Comparison of ENCODE assay signal across 8 cellular contexts in genomic region chr12:48716168-48716492, GRCh38. TPM values are rescaled to one million over a fixed set of nuclear protein-coding genes. Genes with fewer than 3 reads are reported as not detected.
DNase-seq lines count a peak whose midpoint lies in the region; ATAC-seq and TF ChIP-seq lines count a peak whose summit lies in the region.

No MANE protein-coding gene starts in this region.

- ATAC-seq in heart right ventricle (peak in 1 of 8 donors; percentile 73), GM18861 (IDR thresholded peaks at IDR 0.05; ENCODE audit: unreplicated experiment) (no peak), HG02571 (IDR thresholded peaks at IDR 0.05; ENCODE audit: unreplicated experiment) (no peak)

- TF ChIP-seq CTCF in VCaP (conservative IDR thresholded peaks at IDR 0.05) = no peak
- no peak for TF ChIP-seq CTCF in heart right ventricle (IDR thresholded peaks at IDR 0.05)

- DNase-seq in H7 (no peak), heart right ventricle (peak in 1 of 2 donors; percentile 9), NCI-H1694 treated with DMSO at 0.1 percent for 48 hours (lab: John Stamatoyannopoulos, UW) (no peak), DMS153 (lab: John Stamatoyannopoulos, UW) (no peak)

- H3K27me3 ChIP-seq in H7 (ENCODE audit: control insufficient read depth, insufficient read depth, low read length) = no peaks in the 10 kb centered on the region
- no peaks in the 10 kb centered on the region for H3K27me3 ChIP-seq in heart right ventricle

- peaks cover 10 to 42% (median 30%) of the 10 kb centered on the region in 9 donors for H3K4me1 ChIP-seq in heart right ventricle

- peak overlapping the region; percentile 96 for H3K27ac ChIP-seq in VCaP
- peak overlapping the region; percentile 68 to 97 (median 91) for H3K27ac ChIP-seq in heart right ventricle
- peak overlapping the region; percentile 79 to 99 (median 91) for H3K27ac ChIP-seq in skin epidermis

- 0 to 1% methylated on average over 17 of the region's 17 CpGs for WGBS in heart right ventricle, 2 donors

- peaks cover 6% of the 10 kb centered on the region for H3K36me3 ChIP-seq in H7 (replicated peaks; ENCODE audit: control insufficient read depth, insufficient read depth, low read length)
- H3K36me3 ChIP-seq in heart right ventricle = peaks cover 0 to 40% (median 5%) of the 10 kb centered on the region in 9 donors

- H3K4me3 ChIP-seq in H7 (ENCODE audit: insufficient read depth, low read depth, low read length) (peak overlapping the region; percentile 98), heart right ventricle (peak overlapping the region; percentile 50 to 86 (median 74)), skin epidermis (peak overlapping the region; percentile 44 to 89 (median 79))

- intact Hi-C loops in heart right ventricle (cut with DNase I) = loop anchor here in 1 of 10 donors (1.0 kb wide), 1 partner anchor 34 kb away; the partner anchor contains the start of gene KANSL2

- peaks cover 0 to 14% (median 7%) of the 10 kb centered on the region in 11 donors for H3K9me3 ChIP-seq in heart right ventricle

RNA-seq across cellular contexts. Expression of gene CCNT1, which starts 0.4 kb away (rescaled TPM):
- total RNA-seq in H7 (2014; rRNA removed; shearing (Covaris generic)) = 25.6 and 37.4 TPM in 2 replicates
- 10 to 100 TPM; 17.6 to 27.2 (median 23.0) TPM for total RNA-seq in heart right ventricle
- 1 to 10 TPM; 2.7 to 4.0 TPM for polyA plus RNA-seq in heart right ventricle

RNA-seq across cellular contexts. Expression of gene KANSL2, which starts 34.1 kb away (rescaled TPM):
- total RNA-seq in H7 (2014; rRNA removed; shearing (Covaris generic)) = 41.2 and 41.4 TPM in 2 replicates
- total RNA-seq in heart right ventricle = 10 to 100 TPM; 17.3 to 30.7 (median 20.7) TPM
- polyA plus RNA-seq in heart right ventricle = 10 to 100 TPM; 24.2 to 36.4 TPM
